In the genomic region with DNA sequence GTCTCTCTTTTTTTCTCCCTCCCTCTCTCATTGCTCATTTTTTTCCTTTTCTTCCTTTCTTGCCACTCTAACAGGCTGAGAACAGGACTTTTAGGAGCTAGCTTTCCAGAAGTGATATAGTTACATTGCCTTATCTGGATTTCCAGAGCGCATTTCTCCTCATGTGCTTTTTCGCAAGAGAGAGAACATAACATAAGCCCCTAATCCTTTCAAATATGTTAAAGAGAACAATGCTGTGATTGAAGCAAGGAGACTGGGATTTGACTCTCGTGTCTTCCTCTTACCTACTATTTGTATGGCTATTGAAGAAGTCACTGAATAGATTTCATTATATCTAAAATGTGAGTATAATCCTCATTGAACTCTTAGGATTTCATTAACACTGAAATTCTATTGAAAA, we compare ENCODE assay signal across 16 cellular contexts.
DNase-seq lines count a peak whose midpoint lies in the region; TF ChIP-seq lines count a peak whose summit lies in the region.
"Had no signal": no experiment of that assay in that cellular context is flagged by ENCODE, and none has a peak within 500 bp of the region (broad histone marks: within the 10 kb centered on the region; RNA-seq: fewer than 3 reads in every experiment).

No MANE protein-coding gene starts in this region.

- H3K4me1 ChIP-seq in prostate gland (replicated peaks): no peaks in the 10 kb centered on the region
- H3K4me1 ChIP-seq: BLaER1 had no signal

- H3K4me1 Mint-ChIP-seq in Calu3 (ENCODE audit: low read depth, unreplicated experiment): peaks cover 50% of the 10 kb centered on the region
- H3K4me1 Mint-ChIP-seq in brain: peaks cover 55% of the 10 kb centered on the region
- H3K4me1 Mint-ChIP-seq in mesothelial cell of epicardium: peaks cover 56% of the 10 kb centered on the region
- H3K4me1 Mint-ChIP-seq: CD8-positive, alpha-beta memory T cell had no signal

- H3K27ac Mint-ChIP-seq in Calu3 (ENCODE audit: unreplicated experiment): peak overlapping the region; percentile 15
- H3K27ac Mint-ChIP-seq in brain: peak overlapping the region in 3 of 5 experiments; percentile 9 to 72 (median 70)
- peak overlapping the region; percentile 90 for H3K27ac Mint-ChIP-seq in mesothelial cell of epicardium
- H3K27ac Mint-ChIP-seq: CD8-positive, alpha-beta memory T cell had no signal

- no peak for DNase-seq in Calu3
- peak; percentile 16 for DNase-seq in NCI-H82 treated with DMSO at 0.1 percent for 48 hours (lab: John Stamatoyannopoulos, UW; ENCODE audit: unreplicated experiment)
- no peak for DNase-seq in mesothelial cell of epicardium (ENCODE audit: low spot score in 2 of 2, unreplicated experiment in 2 of 2)
- no peak for DNase-seq in NOMO-1 treated with DMSO at 0.1 percent for 48 hours (lab: John Stamatoyannopoulos, UW; ENCODE audit: unreplicated experiment)
- DNase-seq in activated CD4-positive, alpha-beta T cell treated with anti-CD3 and anti-CD28 coated beads, Interleukin-2, amount 50 U/mL, for 48 hours: no peak
- no peak for DNase-seq in prostate gland (ENCODE audit: low spot score)
- no peak for DNase-seq in SIG-M5 (lab: John Stamatoyannopoulos, UW)
- DNase-seq: 8988T; AML-193; CD8-positive, alpha-beta memory T cell; DMS 273 treated with DMSO at 0.1 percent for 48 hours; GM23248; H9; IMR-90 had no signal

- no peaks in the 10 kb centered on the region for H3K27me3 ChIP-seq in prostate gland (replicated peaks; ENCODE audit: insufficient read depth)
- H3K27me3 ChIP-seq: BLaER1 had no signal

- H3K9me3 Mint-ChIP-seq in Calu3 (ENCODE audit: low read depth, unreplicated experiment) (no peaks in the 10 kb centered on the region), brain (no peaks in the 10 kb centered on the region), mesothelial cell of epicardium (no peaks in the 10 kb centered on the region)
- H3K9me3 Mint-ChIP-seq: CD8-positive, alpha-beta memory T cell; H9 had no signal

- CTCF ChIA-PET in Calu3 (lab: Charles Lee): no interaction called here

- no peak overlapping the region for H3K4me3 ChIP-seq in prostate gland
- H3K4me3 ChIP-seq: BLaER1, GM23248 had no signal

- H3K36me3 ChIP-seq in prostate gland: no peaks in the 10 kb centered on the region
- H3K36me3 ChIP-seq: BLaER1 had no signal

- H3K4me3 Mint-ChIP-seq in Calu3 (ENCODE audit: low read depth, unreplicated experiment): no peak overlapping the region
- H3K4me3 Mint-ChIP-seq in brain: peak overlapping the region in 2 of 5 experiments; percentile 10 to 13
- H3K4me3 Mint-ChIP-seq in mesothelial cell of epicardium: no peak overlapping the region
- H3K4me3 Mint-ChIP-seq: CD8-positive, alpha-beta memory T cell; H9 had no signal

- TF ChIP-seq CTCF in Calu3 (IDR thresholded peaks at IDR 0.05; ENCODE audit: unreplicated experiment): no peak
- TF ChIP-seq CTCF in brain (conservative IDR thresholded peaks at IDR 0.05): no peak
- TF ChIP-seq CTCF in mesothelial cell of epicardium (IDR thresholded peaks at IDR 0.05; ENCODE audit: unreplicated experiment): no peak
- TF ChIP-seq CTCF in prostate gland (IDR thresholded peaks at IDR 0.05): no peak

- no peak for TF ChIP-seq POLR2A in prostate gland (IDR thresholded peaks at IDR 0.05)

- H3K27me3 Mint-ChIP-seq in Calu3 (ENCODE audit: unreplicated experiment): no peaks in the 10 kb centered on the region
- no peaks in the 10 kb centered on the region for H3K27me3 Mint-ChIP-seq in brain
- H3K27me3 Mint-ChIP-seq in mesothelial cell of epicardium (ENCODE audit: low read depth): peaks cover 1% of the 10 kb centered on the region
- H3K27me3 Mint-ChIP-seq: CD8-positive, alpha-beta memory T cell had no signal

- H3K9me3 ChIP-seq in prostate gland: no peaks in the 10 kb centered on the region
- H3K9me3 ChIP-seq: BLaER1 had no signal

- BruUV-seq in Calu3 (replicated peaks; lab: Mats Ljungman, UMichigan): no TSS peak

- 91% methylated on average over 3 of the region's 3 CpGs for WGBS in prostate gland

- intact Hi-C loops in Calu3 (cut with micrococcal nuclease; ENCODE audit: unreplicated experiment) (loop anchor here (5.0 kb wide), 1 partner anchor 422 kb away; no protein-coding TSS in a partner anchor), prostate gland (cut with DNase I) (loop anchor here (10.0 kb wide), 1 partner anchor 216 kb away; no protein-coding TSS in a partner anchor)

- H3K27ac ChIP-seq in prostate gland: no peak overlapping the region
- H3K27ac ChIP-seq: BLaER1, GM23248 had no signal

- H3K36me3 Mint-ChIP-seq in Calu3 (ENCODE audit: insufficient read depth, unreplicated experiment) (no peaks in the 10 kb centered on the region), brain (no peaks in the 10 kb centered on the region), mesothelial cell of epicardium (no peaks in the 10 kb centered on the region)
- H3K36me3 Mint-ChIP-seq: CD8-positive, alpha-beta memory T cell had no signal

Comparison
In these comparisons a context has a peak if more than half of its experiments do, and no peak if none do; other contexts are left out.
1. H3K27ac Mint-ChIP-seq: peak in every context shown above with its lines; median percentile 90 in mesothelial cell of epicardium; 70 in brain; 15 in Calu3.